14 cellular contexts compared by ENCODE assay signal in genomic region chr2:40213616-40214015, GRCh38.
DNase-seq lines count a peak whose midpoint lies in the region; ATAC-seq and TF ChIP-seq lines count a peak whose summit lies in the region.
"Had no signal": no experiment of that assay in that cellular context is flagged by ENCODE, and none has a peak within 500 bp of the region (broad histone marks: within the 10 kb centered on the region; RNA-seq: fewer than 3 reads in every experiment).

No MANE protein-coding gene starts in this region.

- no peak overlapping the region for H3K27ac ChIP-seq in SK-N-SH (ENCODE audit: low read depth in 2 of 2, low read length in 1 of 2)
- no peak overlapping the region for H3K27ac ChIP-seq in KMS-11
- peak overlapping the region in 3 of 4 donors; percentile 21 to 45 (median 44) for H3K27ac ChIP-seq in gastroesophageal sphincter
- H3K27ac ChIP-seq: PC-9 had no signal

- no peaks in the 10 kb centered on the region for H3F3A ChIP-seq in SK-N-SH (replicated peaks; ENCODE audit: insufficient read depth)

- TF ChIP-seq POLR2A in gastroesophageal sphincter (IDR thresholded peaks at IDR 0.05) = no peak

- no peak overlapping the region for H3K4me2 ChIP-seq in SK-N-SH
- peak overlapping the region; percentile 13 for H3K4me2 ChIP-seq in KMS-11
- no peak overlapping the region for H3K4me2 ChIP-seq in skeletal muscle satellite cell (ENCODE audit: low read length)
- H3K4me2 ChIP-seq: PC-9 had no signal

- peaks cover 0 to under 1% of the 10 kb centered on the region in 2 experiments; a peak in 1 of 4 replicates for H3K4me1 ChIP-seq in SK-N-SH (ENCODE audit: control insufficient read depth in 1 of 2, insufficient read depth in 2 of 2, low read depth in 1 of 2, low read length in 1 of 2)
- H3K4me1 ChIP-seq in KMS-11 (ENCODE audit: low read depth, poor library complexity, severe bottlenecking) = peaks cover 38% of the 10 kb centered on the region
- peaks cover under 1 to 33% (median 7%) of the 10 kb centered on the region in 3 donors for H3K4me1 ChIP-seq in gastroesophageal sphincter
- H3K4me1 ChIP-seq in skeletal muscle satellite cell (ENCODE audit: control insufficient read depth, insufficient read depth, low read length) = peaks cover 19% of the 10 kb centered on the region

- 81% methylated on average over 3 of the region's 3 CpGs for WGBS in SK-N-SH (ENCODE audit: low lambda C conversion rate)
- WGBS in gastroesophageal sphincter (ENCODE audit: low coverage in 1 of 2), 2 donors = 26 to 33% methylated on average over 2 to 3 of the region's 3 CpGs

- no peaks in the 10 kb centered on the region for H3K9me2 ChIP-seq in SK-N-SH

- no peak for DNase-seq in SK-N-SH
- DNase-seq in HuH-7 (ENCODE audit: low spot score) = no peak
- DNase-seq: C1 segment of cervical spinal cord, GOT3, NCI-H1092, NCI-H1694, NCI-H2107, NCI-H748 treated with DMSO at 0.1 percent for 48 hours, PC-9 had no signal

- CTCF ChIA-PET in SK-N-SH (lab: Yijun Ruan, JAX) = interaction anchor here (1.0 to 3.6 kb wide), 6 partner anchors 10 to 1485 kb away, joined by 3 to 23 read pairs (median 4); no protein-coding TSS in a partner anchor

- peak; percentile 25; the same call in 2 of the 3 replicates for ATAC-seq in SK-N-SH treated with all-trans-retinoic acid at 6 μM for 48 hours
- peak; percentile 41 for ATAC-seq in gastroesophageal sphincter
- no peak for ATAC-seq in HG03342 (IDR thresholded peaks at IDR 0.05; ENCODE audit: unreplicated experiment)

- no peaks in the 10 kb centered on the region for H3K36me3 ChIP-seq in SK-N-SH (replicated peaks in 1 of 2; ENCODE audit: control insufficient read depth in 1 of 2, insufficient read depth in 2 of 2, low read length in 1 of 2)
- no peaks in the 10 kb centered on the region for H3K36me3 ChIP-seq in KMS-11 (ENCODE audit: insufficient read depth)
- H3K36me3 ChIP-seq in gastroesophageal sphincter = no peaks in the 10 kb centered on the region
- no peaks in the 10 kb centered on the region for H3K36me3 ChIP-seq in skeletal muscle satellite cell (ENCODE audit: insufficient read depth, low read length)

- H4K20me1 ChIP-seq in SK-N-SH (ENCODE audit: insufficient read depth) = no peaks in the 10 kb centered on the region
- no peaks in the 10 kb centered on the region for H4K20me1 ChIP-seq in KMS-11 (ENCODE audit: insufficient read depth)

- H3K79me2 ChIP-seq in SK-N-SH (ENCODE audit: insufficient read depth) (no peaks in the 10 kb centered on the region), KMS-11 (ENCODE audit: insufficient read depth, low read depth) (no peaks in the 10 kb centered on the region)

- no peak for TF ChIP-seq EP300 in SK-N-SH (IDR thresholded peaks at IDR 0.05; ENCODE audit: borderline replicate concordance in 1 of 2, low read depth in 1 of 2, low read length in 1 of 2)
- no peak for TF ChIP-seq EP300 in gastroesophageal sphincter (IDR thresholded peaks at IDR 0.05)

- no peaks in the 10 kb centered on the region for H3K27me3 ChIP-seq in SK-N-SH (ENCODE audit: insufficient read depth)
- H3K27me3 ChIP-seq in KMS-11 (ENCODE audit: insufficient read depth, low read depth) = no peaks in the 10 kb centered on the region
- no peaks in the 10 kb centered on the region for H3K27me3 ChIP-seq in gastroesophageal sphincter
- H3K27me3 ChIP-seq in skeletal muscle satellite cell (ENCODE audit: control insufficient read depth, insufficient read depth, low read length) = no peaks in the 10 kb centered on the region

- H3K4me3 ChIP-seq in SK-N-SH (ENCODE audit: low read depth in 2 of 2, low read length in 1 of 2) (no peak overlapping the region), KMS-11 (IDR thresholded peaks at IDR 0.05; ENCODE audit: insufficient read depth, low read depth, low read length) (no peak overlapping the region), gastroesophageal sphincter (no peak overlapping the region), skeletal muscle satellite cell (ENCODE audit: low read length) (no peak overlapping the region)
- H3K4me3 ChIP-seq: PC-9 had no signal

- no peak for TF ChIP-seq CTCF in SK-N-SH (IDR thresholded peaks at IDR 0.05)
- no peak; the same call in 1 of the 2 replicates for TF ChIP-seq CTCF in KMS-11 (conservative IDR thresholded peaks at IDR 0.05; ENCODE audit: low read depth, low read length)
- no peak for TF ChIP-seq CTCF in gastroesophageal sphincter (IDR thresholded peaks at IDR 0.05)

- H2AFZ ChIP-seq in SK-N-SH (ENCODE audit: low read depth) = no peak overlapping the region
- H2AFZ ChIP-seq in KMS-11 (ENCODE audit: low read depth) = peak overlapping the region; percentile 22; the same call in 1 of the 2 replicates
- H2AFZ ChIP-seq: PC-9 had no signal

- H3K9ac ChIP-seq in SK-N-SH (no peak overlapping the region), KMS-11 (no peak overlapping the region), skeletal muscle satellite cell (ENCODE audit: low read depth, low read length) (peak overlapping the region; percentile 40)

- POLR2A ChIA-PET in SK-N-SH (lab: Yijun Ruan, JAX) = no interaction called here

- H3K9me3 ChIP-seq in SK-N-SH (no peaks in the 10 kb centered on the region; the same call in 1 of the 2 replicates), gastroesophageal sphincter (no peaks in the 10 kb centered on the region), skeletal muscle satellite cell (replicated peaks; ENCODE audit: low read length) (no peaks in the 10 kb centered on the region)

- no peak for TF ChIP-seq RAD21 in SK-N-SH (IDR thresholded peaks at IDR 0.05; ENCODE audit: low read length)

TF ChIP-seq in SK-N-SH treated with all-trans-retinoic acid at 6 μM for 48 hours, 23 proteins besides CTCF, POLR2A, EP300 and RAD21:
- no peak for TF ChIP-seq GLIS3 (CRISPR knock-in tag; IDR thresholded peaks at IDR 0.05)

TF ChIP-seq in SK-N-SH, 30 proteins besides CTCF, POLR2A, EP300 and RAD21 (continues in another document):
- no peak for TF ChIP-seq RXRA (IDR thresholded peaks at IDR 0.05; ENCODE audit: borderline replicate concordance, low read depth)
- no peak for TF ChIP-seq MEF2A (IDR thresholded peaks at IDR 0.05; ENCODE audit: borderline replicate concordance, low read depth)
- no peak for TF ChIP-seq IRF3 (IDR thresholded peaks at IDR 0.05; ENCODE audit: low read depth, low read length)
- TF ChIP-seq TCF12 (IDR thresholded peaks at IDR 0.05) = no peak
- no peak for TF ChIP-seq USF2 (IDR thresholded peaks at IDR 0.05; ENCODE audit: borderline replicate concordance, low read depth, low read length)
- no peak for TF ChIP-seq USF1 (IDR thresholded peaks at IDR 0.05; ENCODE audit: borderline replicate concordance, low read depth)
- TF ChIP-seq SIN3A (IDR thresholded peaks at IDR 0.05; ENCODE audit: borderline replicate concordance, low read depth, low read length) = no peak
- no peak for TF ChIP-seq EZH2phosphoT487 (IDR thresholded peaks at IDR 0.05; ENCODE audit: borderline replicate concordance, low read depth)
- TF ChIP-seq FOXJ3 (CRISPR knock-in tag; IDR thresholded peaks at IDR 0.05) = no peak
- TF ChIP-seq CHD2 (IDR thresholded peaks at IDR 0.05; ENCODE audit: low read length, partially characterized antibody) = no peak
- no peak for TF ChIP-seq REST (IDR thresholded peaks at IDR 0.05; ENCODE audit: low read depth, low read length)
- no peak for TF ChIP-seq FOXM1 (IDR thresholded peaks at IDR 0.05; ENCODE audit: low read depth)

Comparison
In these comparisons a context has a peak if more than half of its experiments do, and no peak if none do; other contexts are left out.
1. H3K27ac ChIP-seq: peak in gastroesophageal sphincter (3 of 4); none in SK-N-SH (0 of 2) and KMS-11 (single experiment).